In genomic region chr7:141012696-141013344, GRCh38 we compare ENCODE assay signal across 1 cellular context.
TF ChIP-seq lines count a peak whose summit lies in the region.

No MANE protein-coding gene starts in this region.

TF ChIP-seq in HCT116, 20 proteins besides CTCF, POLR2A, EP300 and RAD21:
- TF ChIP-seq ELF1 (IDR thresholded peaks at IDR 0.05; ENCODE audit: borderline replicate concordance, low read depth) (no peak), ATF3 (IDR thresholded peaks at IDR 0.05) (no peak), SP1 (IDR thresholded peaks at IDR 0.05; ENCODE audit: low read depth) (no peak), EZH2phosphoT487 (IDR thresholded peaks at IDR 0.05; ENCODE audit: borderline replicate concordance) (no peak), SRF (IDR thresholded peaks at IDR 0.05; ENCODE audit: low read depth) (no peak), JUND (IDR thresholded peaks at IDR 0.05) (no peak), CBX3 (IDR thresholded peaks at IDR 0.05; ENCODE audit: low read depth) (no peak), YY1 (IDR thresholded peaks at IDR 0.05; ENCODE audit: extremely low read depth, insufficient replicate concordance, low read depth, low read length) (no peak), ZNF274 (IDR thresholded peaks at IDR 0.05; ENCODE audit: low read depth, low read length) (no peak), TCF7L2 (IDR thresholded peaks at IDR 0.05; ENCODE audit: borderline replicate concordance, extremely low read depth, insufficient read depth, insufficient read length) (no peak)
TF ChIP-seq in HCT116: peak in this region for 0.
